ENCODE assay signal across 22 cellular contexts in the genomic region with DNA sequence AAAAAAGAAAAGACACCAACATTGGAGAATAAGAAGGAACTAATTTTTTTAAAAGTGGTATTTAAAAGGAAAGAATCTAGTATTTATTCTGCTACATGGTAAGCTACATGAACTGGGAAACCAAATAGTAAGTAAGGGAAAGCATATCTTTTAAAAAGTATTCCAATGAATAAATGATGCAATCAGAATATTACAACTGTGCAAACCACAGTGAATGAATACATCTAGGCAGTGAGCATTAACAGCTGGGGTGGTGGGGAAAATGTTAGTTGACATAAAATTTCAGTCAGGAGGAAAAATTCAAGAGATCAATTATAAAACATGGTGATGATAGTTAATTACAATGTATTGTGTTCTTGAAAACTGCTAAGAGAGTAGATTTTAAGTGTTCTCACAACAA. TPM values are rescaled to one million over a fixed set of nuclear protein-coding genes. Genes with fewer than 3 reads are reported as not detected.
DNase-seq lines count a peak whose midpoint lies in the region; ATAC-seq and TF ChIP-seq lines count a peak whose summit lies in the region.
"Had no signal": no experiment of that assay in that cellular context is flagged by ENCODE, and none has a peak within 500 bp of the region (broad histone marks: within the 10 kb centered on the region; RNA-seq: fewer than 3 reads in every experiment).

No MANE protein-coding gene starts in this region.

- peaks cover 7% of the 10 kb centered on the region for H3K36me3 Mint-ChIP-seq in activated naive CD4-positive, alpha-beta T cell treated with anti-CD3 and anti-CD28 coated beads, Interleukin-2, amount 50 U/mL, for 24 hours

- no peak for DNase-seq in activated naive CD4-positive, alpha-beta T cell (lab: John Stamatoyannopoulos, UW)
- DNase-seq in SK-N-MC (ENCODE audit: low read depth, low spot score) = no peak
- DNase-seq in fibroblast of the aortic adventitia (ENCODE audit: low read depth) = peak; percentile 32
- DNase-seq in foreskin melanocyte = no peak
- no peak for DNase-seq in iPS-NIHi7 (ENCODE audit: extremely low spot score)
- DNase-seq: ACHN; Caco-2; CD4-positive, CD25-positive, alpha-beta regulatory T cell; DMS153; H9; NCI-H1417 treated with DMSO at 0.1 percent for 48 hours; NCI-H2029; NCI-H2171; NCI-H446; NCI-H69; OCI-M1; SHP77 treated with DMSO at 0.1 percent for 48 hours had no signal

- H3K4me3 Mint-ChIP-seq in activated naive CD4-positive, alpha-beta T cell treated with anti-CD3 and anti-CD28 coated beads, Interleukin-2, amount 50 U/mL, for 24 hours = no peak overlapping the region
- H3K4me3 Mint-ChIP-seq: B cell; CD4-positive, CD25-positive, alpha-beta regulatory T cell; H9; IgD-negative memory B cell had no signal

- no peaks in the 10 kb centered on the region for H3K9me3 Mint-ChIP-seq in activated naive CD4-positive, alpha-beta T cell treated with anti-CD3 and anti-CD28 coated beads, Interleukin-2, amount 50 U/mL, for 24 hours
- H3K9me3 Mint-ChIP-seq: CD4-positive, CD25-positive, alpha-beta regulatory T cell; H9; IgD-negative memory B cell had no signal

- peak overlapping the region; percentile 13 for H3K27ac Mint-ChIP-seq in activated naive CD4-positive, alpha-beta T cell treated with anti-CD3 and anti-CD28 coated beads, Interleukin-2, amount 50 U/mL, for 24 hours
- H3K27ac Mint-ChIP-seq: B cell, H9, IgD-negative memory B cell had no signal

- H3K4me2 ChIP-seq in skeletal muscle satellite cell (ENCODE audit: low read length) = peak overlapping the region; percentile 15

- peaks cover 39% of the 10 kb centered on the region for H3K4me1 ChIP-seq in skeletal muscle satellite cell (ENCODE audit: control insufficient read depth, insufficient read depth, low read length)

- ATAC-seq in HG03025 (IDR thresholded peaks at IDR 0.05; ENCODE audit: low FRiP score, unreplicated experiment) = no peak

- H3K36me3 ChIP-seq in SK-N-MC (ENCODE audit: insufficient read depth, low read length) (peaks cover 46% of the 10 kb centered on the region), skeletal muscle satellite cell (ENCODE audit: insufficient read depth, low read length) (peaks cover 28% of the 10 kb centered on the region)

- H3K4me3 ChIP-seq in SK-N-MC = no peak overlapping the region
- no peak overlapping the region for H3K4me3 ChIP-seq in fibroblast of the aortic adventitia (ENCODE audit: low read depth, low read length)
- no peak overlapping the region for H3K4me3 ChIP-seq in skeletal muscle satellite cell (ENCODE audit: low read length)

- H3K27ac ChIP-seq in SK-N-MC = peak overlapping the region; percentile 77

- H3K27me3 Mint-ChIP-seq in activated naive CD4-positive, alpha-beta T cell treated with anti-CD3 and anti-CD28 coated beads, Interleukin-2, amount 50 U/mL, for 24 hours = no peaks in the 10 kb centered on the region
- H3K27me3 Mint-ChIP-seq: B cell; CD4-positive, CD25-positive, alpha-beta regulatory T cell; IgD-negative memory B cell had no signal

- no peak for TF ChIP-seq CTCF in fibroblast of the aortic adventitia (IDR thresholded peaks at IDR 0.05; ENCODE audit: insufficient read depth, low read length)

- H3K9me3 ChIP-seq in SK-N-MC (ENCODE audit: low read depth, low read length) (no peaks in the 10 kb centered on the region), skeletal muscle satellite cell (replicated peaks; ENCODE audit: low read length) (no peaks in the 10 kb centered on the region)
- H3K9me3 ChIP-seq: Caco-2 had no signal

- H3K9ac ChIP-seq in SK-N-MC (ENCODE audit: insufficient read length) (no peak overlapping the region), skeletal muscle satellite cell (ENCODE audit: low read depth, low read length) (peak overlapping the region; percentile 49)

- H3K4me1 Mint-ChIP-seq in activated naive CD4-positive, alpha-beta T cell treated with anti-CD3 and anti-CD28 coated beads, Interleukin-2, amount 50 U/mL, for 24 hours = peaks cover 5% of the 10 kb centered on the region
- H3K4me1 Mint-ChIP-seq: B cell, H9, IgD-negative memory B cell had no signal

- H3K27me3 ChIP-seq in skeletal muscle satellite cell (ENCODE audit: control insufficient read depth, insufficient read depth, low read length) = no peaks in the 10 kb centered on the region

RNA-seq across cellular contexts. Expression of gene ICE2, which starts 16.9 kb away (rescaled TPM):
- 37.0 and 38.6 TPM in 2 replicates for total RNA-seq in fibroblast of the aortic adventitia (ENCODE audit: low replicate concordance)
- 20.5 and 21.3 TPM in 2 replicates for total RNA-seq in skeletal muscle satellite cell (2012; rRNA removed)
